8 cellular contexts compared by ENCODE assay signal in genomic region chr10:26859241-26860025, GRCh38. TPM values are rescaled to one million over a fixed set of nuclear protein-coding genes. Genes with fewer than 3 reads are reported as not detected.
A peak's percentile ranks its signal among the peaks of the same experiment; 100 is the strongest.
DNase-seq lines count a peak whose midpoint lies in the region; ATAC-seq and TF ChIP-seq lines count a peak whose summit lies in the region.

No MANE protein-coding gene starts in this region.

- H3K4me1 Mint-ChIP-seq in activated CD8-positive, alpha-beta T cell treated with anti-CD3 and anti-CD28 coated beads, Interleukin-2, amount 10 ng/mL, durations not matched to agents 7 days and 5 days (ENCODE audit: low read depth), result peaks cover 39% of the 10 kb centered on the region

- CTCF ChIA-PET in activated CD8-positive, alpha-beta T cell treated with anti-CD3 and anti-CD28 coated beads, Interleukin-2, amount 10 ng/mL, durations not matched to agents 7 days and 5 days (lab: Charles Lee), result interaction anchor here (0.8 to 1.0 kb wide), 2 partner anchors 127 to 134 kb away, joined by 3 read pairs; no protein-coding TSS in a partner anchor

- no peak for ATAC-seq in activated CD8-positive, alpha-beta T cell treated with anti-CD3 and anti-CD28 coated beads, Interleukin-2, amount 10 ng/mL, durations not matched to agents 7 days and 5 days
- no peak for ATAC-seq in GM18511 (IDR thresholded peaks at IDR 0.05; ENCODE audit: unreplicated experiment)

- DNase-seq in NCI-H2171 treated with DMSO at 0.1 percent for 48 hours (lab: John Stamatoyannopoulos, UW) (peak; percentile 40), NCI-H2171 (lab: John Stamatoyannopoulos, UW) (no peak), stomach (no peak), SW480 (ENCODE audit: low spot score) (no peak), activated gamma-delta T cell treated with Interleukin-2 at 50 U/mL for 16 hours (no peak)
- no peak for DNase-seq in activated CD8-positive, alpha-beta T cell treated with anti-CD3 and anti-CD28 coated beads, Interleukin-2, amount 10 ng/mL, durations not matched to agents 7 days and 5 days

- POLR2A ChIA-PET in activated CD8-positive, alpha-beta T cell treated with anti-CD3 and anti-CD28 coated beads, Interleukin-2, amount 10 ng/mL, durations not matched to agents 7 days and 5 days (lab: Charles Lee), result interaction anchor here (1.0 to 1.6 kb wide), 5 partner anchors 12 to 384 kb away, joined by 3 to 6 read pairs (median 4); partner anchors contain the start of genes MASTL and YME1L1

- H3K27me3 Mint-ChIP-seq in activated CD8-positive, alpha-beta T cell treated with anti-CD3 and anti-CD28 coated beads, Interleukin-2, amount 10 ng/mL, durations not matched to agents 7 days and 5 days (ENCODE audit: low read depth), result peaks cover 10% of the 10 kb centered on the region

- no peaks in the 10 kb centered on the region for H3K9me3 Mint-ChIP-seq in activated CD8-positive, alpha-beta T cell treated with anti-CD3 and anti-CD28 coated beads, Interleukin-2, amount 10 ng/mL, durations not matched to agents 7 days and 5 days (ENCODE audit: insufficient read depth)

- H3K36me3 ChIP-seq in iPS-18a (ENCODE audit: control insufficient read depth, low read depth, low read length), result no peaks in the 10 kb centered on the region
- no peaks in the 10 kb centered on the region for H3K36me3 ChIP-seq in stomach

- no peak overlapping the region for H3K27ac ChIP-seq in iPS-18a (ENCODE audit: low read length)
- H3K27ac ChIP-seq in stomach, result peak overlapping the region; percentile 90 to 100 (median 99)

- peaks cover 19% of the 10 kb centered on the region for H3K36me3 Mint-ChIP-seq in activated CD8-positive, alpha-beta T cell treated with anti-CD3 and anti-CD28 coated beads, Interleukin-2, amount 10 ng/mL, durations not matched to agents 7 days and 5 days (ENCODE audit: low read depth)

- H3K27me3 ChIP-seq in iPS-18a (ENCODE audit: control insufficient read depth, insufficient read depth, low read length) (no peaks in the 10 kb centered on the region), stomach (no peaks in the 10 kb centered on the region)

- H3K4me3 ChIP-seq in iPS-18a (ENCODE audit: low read length) (peak overlapping the region; percentile 97), stomach (peak overlapping the region; percentile 61 to 97 (median 92))

- no peaks in the 10 kb centered on the region for H3K9me3 ChIP-seq in iPS-18a (ENCODE audit: control insufficient read depth, low read depth, low read length)
- H3K9me3 ChIP-seq in stomach, result no peaks in the 10 kb centered on the region

- H3K9ac ChIP-seq in iPS-18a (ENCODE audit: low read length), result peak overlapping the region; percentile 91

- no peak for TF ChIP-seq CTCF in stomach (IDR thresholded peaks at IDR 0.05)

- peak overlapping the region; percentile 100 for H3K27ac Mint-ChIP-seq in activated CD8-positive, alpha-beta T cell treated with anti-CD3 and anti-CD28 coated beads, Interleukin-2, amount 10 ng/mL, durations not matched to agents 7 days and 5 days

- intact Hi-C loops in stomach (cut with DNase I; ENCODE audit: low total_unique reads), result no loop called here

- WGBS in stomach, 5 donors, result 0 to 1% (median 1%) methylated on average over 14 of the region's 14 CpGs

- no peak for TF ChIP-seq EP300 in stomach (IDR thresholded peaks at IDR 0.05)

- peaks cover 12% of the 10 kb centered on the region for H3K4me1 ChIP-seq in iPS-18a (ENCODE audit: control insufficient read depth, low read depth, low read length)
- H3K4me1 ChIP-seq in stomach, result peaks cover 22 to 61% (median 42%) of the 10 kb centered on the region in 4 donors

- peak overlapping the region; percentile 95 for H3K4me3 Mint-ChIP-seq in activated CD8-positive, alpha-beta T cell treated with anti-CD3 and anti-CD28 coated beads, Interleukin-2, amount 10 ng/mL, durations not matched to agents 7 days and 5 days

- no peak for TF ChIP-seq POLR2A in stomach (IDR thresholded peaks at IDR 0.05)

RNA-seq across cellular contexts. Expression of gene ABI1, which starts 1.3 kb away (rescaled TPM):
- total RNA-seq in activated CD8-positive, alpha-beta T cell treated with anti-CD3 and anti-CD28 coated beads, Interleukin-2, amount 10 ng/mL, durations not matched to agents 7 days and 5 days, result 10 to 100 TPM; 46.9 to 49.7 TPM
- 10 to 100 TPM; 11.7 to 71.0 (median 23.9) TPM for total RNA-seq in stomach
- 10 to 100 TPM; 19.7 to 36.8 (median 21.5) TPM for polyA plus RNA-seq in stomach
